ENCODE assay signal across 26 cellular contexts in genomic region chr11:47895035-47895434, GRCh38.
"Had no signal": no experiment of that assay in that cellular context is flagged by ENCODE, and none has a peak within 500 bp of the region (broad histone marks: within the 10 kb centered on the region; RNA-seq: fewer than 3 reads in every experiment).

No MANE protein-coding gene starts in this region.

- H3K4me1 ChIP-seq: ascending aorta had no signal

- H3K36me3 ChIP-seq: ascending aorta, cardiac muscle cell had no signal

- DNase-seq: activated B cell treated with CpG ODN at 0.5 μM for 24 hours; activated CD4-positive, alpha-beta memory T cell treated with anti-CD3 and anti-CD28 coated beads for 36 hours; activated CD4-positive, alpha-beta T cell treated with anti-CD3 and anti-CD28 coated beads for 4 hours; activated CD4-positive, alpha-beta T cell treated with anti-CD3 and anti-CD28 coated beads, Interleukin-2, amount 10 ng/mL, durations not matched to agents 24 days and 14 days; activated CD4-positive, alpha-beta T cell treated with anti-CD3 and anti-CD28 coated beads, Interleukin-2, amount 50 U/mL, for 1 hour; activated CD4-positive, alpha-beta T cell treated with anti-CD3 and anti-CD28 coated beads, Interleukin-2, amount 50 U/mL, for 4 hours; activated CD4-positive, CD25-positive, alpha-beta regulatory T cell treated with anti-CD3 and anti-CD28 coated beads, Interleukin-2, amount 50 U/mL, for 72 hours; activated CD8-positive, alpha-beta memory T cell treated with anti-CD3 and anti-CD28 coated beads, Interleukin-2, amount 50 U/mL, for 48 hours; activated CD8-positive, alpha-beta T cell treated with anti-CD3 and anti-CD28 coated beads for 36 hours; activated effector memory CD4-positive, alpha-beta T cell treated with Interleukin-2 at 50 U/mL for 16 hours; activated gamma-delta T cell; activated naive CD4-positive, alpha-beta T cell treated with anti-CD3 and anti-CD28 coated beads, Interleukin-2, amount 10 ng/mL, durations not matched to agents 7 days and 5 days; activated naive CD4-positive, alpha-beta T cell treated with Interleukin-2 at 50 U/mL for 16 hours; activated naive CD8-positive, alpha-beta T cell treated with anti-CD3 and anti-CD28 coated beads, Interleukin-2, amount 10 ng/mL, durations not matched to agents 7 days and 5 days; activated naive CD8-positive, alpha-beta T cell treated with anti-CD3 and anti-CD28 coated beads, Interleukin-2, amount 50 U/mL, for 24 hours; activated T-cell treated with anti-CD3 and anti-CD28 coated beads, Interleukin-2, amount 50 U/mL, for 24 hours; activated T-cell treated with anti-CD3 and anti-CD28 coated beads, Interleukin-2, amount 50 U/mL, for 48 hours; amygdala; anterior cingulate cortex; caudate nucleus; cerebellar nuclear complex; T-helper 2 cell; T-helper 9 cell had no signal

- ATAC-seq: activated CD8-positive, alpha-beta T cell treated with anti-CD3 and anti-CD28 coated beads for 36 hours; activated naive CD8-positive, alpha-beta T cell treated with anti-CD3 and anti-CD28 coated beads, Interleukin-2, amount 50 U/mL, for 24 hours had no signal

- H3K9me3 ChIP-seq: ascending aorta had no signal

- H3K4me3 ChIP-seq: ascending aorta, cardiac muscle cell had no signal

- H3K27ac ChIP-seq: ascending aorta, cardiac muscle cell, VCaP had no signal

- H3K27me3 ChIP-seq: ascending aorta, cardiac muscle cell had no signal
